ENCODE assay signal across 1 cellular context in the genomic region with DNA sequence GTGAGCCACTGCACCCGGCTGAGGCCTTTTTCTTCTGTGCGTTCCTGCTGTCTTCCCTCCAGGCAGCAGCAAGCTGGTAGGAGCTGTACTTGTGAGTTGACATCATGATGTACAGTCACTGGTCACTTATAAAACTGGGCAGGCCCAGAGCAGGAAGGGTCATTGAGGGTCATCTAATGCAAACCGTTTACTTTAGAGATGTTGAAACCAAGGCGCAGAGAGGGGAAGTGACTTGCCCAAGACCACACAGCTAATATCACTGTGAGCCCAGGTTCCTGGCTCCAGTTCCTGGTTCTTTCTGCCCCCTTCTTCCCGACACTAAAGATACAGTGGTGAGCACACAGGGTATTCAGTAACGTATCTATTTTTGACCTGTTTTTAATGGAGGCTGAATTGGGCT.
TF ChIP-seq lines count a peak whose summit lies in the region.

No MANE protein-coding gene starts in this region.

TF ChIP-seq in IMR-90, 13 proteins besides CTCF, POLR2A, EP300 and RAD21:
- no peak for TF ChIP-seq NFE2L2 (IDR thresholded peaks at IDR 0.05; ENCODE audit: low read depth, low read length)
- no peak for TF ChIP-seq BHLHE40 (IDR thresholded peaks at IDR 0.05; ENCODE audit: low read depth, low read length)
- no peak for TF ChIP-seq SMC3 (IDR thresholded peaks at IDR 0.05; ENCODE audit: low read depth, low read length)
- TF ChIP-seq ELK1 (IDR thresholded peaks at IDR 0.05; ENCODE audit: borderline replicate concordance, low read depth, low read length): no peak
- no peak for TF ChIP-seq USF2 (IDR thresholded peaks at IDR 0.05; ENCODE audit: low read depth, low read length)
- TF ChIP-seq CEBPB (IDR thresholded peaks at IDR 0.05; ENCODE audit: low read depth, low read length): no peak
- no peak for TF ChIP-seq FOS (IDR thresholded peaks at IDR 0.05; ENCODE audit: low read depth, low read length)
- TF ChIP-seq RCOR1 (IDR thresholded peaks at IDR 0.05; ENCODE audit: insufficient replicate concordance, low read length): no peak
- no peak for TF ChIP-seq MAZ (IDR thresholded peaks at IDR 0.05; ENCODE audit: borderline replicate concordance, low read depth, low read length)
- TF ChIP-seq MAFK (IDR thresholded peaks at IDR 0.05; ENCODE audit: low read depth, low read length): no peak
